Comparison of ENCODE assay signal across 11 cellular contexts in the genomic region with DNA sequence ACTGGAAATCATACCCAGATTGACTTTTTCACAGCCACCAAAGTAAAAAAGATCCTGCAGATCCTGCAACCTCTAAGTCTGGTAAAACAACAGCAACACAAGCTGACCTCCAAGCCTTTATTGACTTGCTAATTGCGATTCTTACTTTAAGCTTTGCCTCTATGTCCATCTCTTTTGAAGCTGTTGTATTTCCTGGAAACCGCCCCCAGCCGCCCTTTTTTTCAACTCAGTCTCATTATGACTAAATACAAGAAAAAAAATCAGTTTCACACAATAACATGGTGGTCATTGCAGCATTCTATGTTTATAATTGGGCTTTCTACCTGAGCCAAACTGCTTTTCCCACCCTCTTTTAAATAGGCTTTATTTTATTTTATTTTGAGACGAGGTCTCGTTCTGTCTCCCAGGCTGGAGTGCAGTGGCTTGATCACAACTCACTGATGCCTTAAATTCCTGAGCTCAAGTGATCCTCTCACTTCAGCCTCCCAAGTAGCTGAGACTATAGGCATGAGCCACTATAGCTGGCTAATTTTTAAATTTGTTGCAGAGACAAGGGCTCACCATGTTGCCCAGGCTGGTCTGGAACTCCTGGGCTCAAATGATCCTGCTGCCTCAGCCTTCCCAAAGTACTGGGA.
DNase-seq lines count a peak whose midpoint lies in the region; ATAC-seq and TF ChIP-seq lines count a peak whose summit lies in the region.
"Had no signal": no experiment of that assay in that cellular context is flagged by ENCODE, and none has a peak within 500 bp of the region (broad histone marks: within the 10 kb centered on the region; RNA-seq: fewer than 3 reads in every experiment).

No MANE protein-coding gene starts in this region.

- H3K4me3 ChIP-seq in GM23338 (0 out of 2 replicates have a peak overlapping the region, but pooled peaks have one; percentile 17), neuron (ENCODE audit: low read length) (no peak overlapping the region)
- H3K4me3 ChIP-seq: vagina had no signal

- H3K27me3 ChIP-seq in GM23338 (ENCODE audit: insufficient read depth) (no peaks in the 10 kb centered on the region), neuron (ENCODE audit: insufficient read depth, low read length) (no peaks in the 10 kb centered on the region)
- H3K27me3 ChIP-seq: vagina had no signal

- peaks cover 32% of the 10 kb centered on the region for H3K4me1 ChIP-seq in GM23338 (ENCODE audit: insufficient read depth)
- H3K4me1 ChIP-seq in neuron (ENCODE audit: insufficient read depth, low read length) = peaks cover 7% of the 10 kb centered on the region

- no peaks in the 10 kb centered on the region for H3F3A ChIP-seq in GM23338 (replicated peaks; ENCODE audit: low read depth)

- DNase-seq in GM23338 (ENCODE audit: low spot score) = peak; percentile 66
- DNase-seq in NCI-H82 treated with DMSO at 0.1 percent for 48 hours (lab: John Stamatoyannopoulos, UW; ENCODE audit: unreplicated experiment) = no peak
- DNase-seq in stimulated activated CD4-positive, alpha-beta T cell treated with anti-CD3 and anti-CD28 coated beads, Interleukin-4, amount 100 ng/mL, for 24 hours = no peak
- DNase-seq: activated effector memory CD4-positive, alpha-beta T cell treated with anti-CD3 and anti-CD28 coated beads, Interleukin-2, amount 50 U/mL, for 16 hours; NCI-H2227 treated with DMSO at 0.1 percent for 48 hours had no signal

- H3K4me1 Mint-ChIP-seq in GM23338 = peaks cover 33% of the 10 kb centered on the region
- peaks cover 5% of the 10 kb centered on the region for H3K4me1 Mint-ChIP-seq in stimulated activated memory B cell treated with anti-CD40 and anti-IgM and Interleukin-4, amounts not matched to agents 10 μg/mL and 1 μg/mL and 100 μg/mL, for 72 hours

- H3K36me3 Mint-ChIP-seq in GM23338 (ENCODE audit: low read depth) = no peaks in the 10 kb centered on the region
- H3K36me3 Mint-ChIP-seq in stimulated activated memory B cell treated with anti-CD40 and anti-IgM and Interleukin-4, amounts not matched to agents 10 μg/mL and 1 μg/mL and 100 μg/mL, for 72 hours = no peaks in the 10 kb centered on the region

- peak overlapping the region; percentile 3; the same call in 1 of the 2 replicates for H3K27ac ChIP-seq in GM23338 (ENCODE audit: low read depth)
- H3K27ac ChIP-seq: vagina had no signal

- peak overlapping the region; percentile 33 for H3K4me2 ChIP-seq in GM23338

- H3K9me3 Mint-ChIP-seq in GM23338 = no peaks in the 10 kb centered on the region
- H3K9me3 Mint-ChIP-seq in stimulated activated memory B cell treated with anti-CD40 and anti-IgM and Interleukin-4, amounts not matched to agents 10 μg/mL and 1 μg/mL and 100 μg/mL, for 72 hours = peaks cover 6% of the 10 kb centered on the region
- H3K9me3 Mint-ChIP-seq: central memory CD8-positive, alpha-beta T cell had no signal

- H3K9me3 ChIP-seq in neuron (ENCODE audit: low read length) = no peaks in the 10 kb centered on the region
- H3K9me3 ChIP-seq: vagina had no signal

- TF ChIP-seq CTCF in GM23338 (conservative IDR thresholded peaks at IDR 0.05; ENCODE audit: low read depth in 2 of 2) = no peak

- no peaks in the 10 kb centered on the region for H4K20me1 ChIP-seq in GM23338 (replicated peaks; ENCODE audit: insufficient read depth)

- peak overlapping the region; percentile 40; the same call in 1 of the 2 replicates for H3K27ac Mint-ChIP-seq in GM23338
- no peak overlapping the region for H3K27ac Mint-ChIP-seq in stimulated activated memory B cell treated with anti-CD40 and anti-IgM and Interleukin-4, amounts not matched to agents 10 μg/mL and 1 μg/mL and 100 μg/mL, for 72 hours

- no peaks in the 10 kb centered on the region for H3K9me2 ChIP-seq in GM23338 (ENCODE audit: insufficient read depth)

- H3K27me3 Mint-ChIP-seq in GM23338 (ENCODE audit: insufficient read depth, low read depth, poor library complexity) = peaks cover 2% of the 10 kb centered on the region
- peaks cover 29% of the 10 kb centered on the region for H3K27me3 Mint-ChIP-seq in stimulated activated memory B cell treated with anti-CD40 and anti-IgM and Interleukin-4, amounts not matched to agents 10 μg/mL and 1 μg/mL and 100 μg/mL, for 72 hours

- H2AFZ ChIP-seq in GM23338 (no peak overlapping the region), neuron (ENCODE audit: low read depth, low read length) (peak overlapping the region; percentile 51)

- H3K79me2 ChIP-seq in GM23338 (replicated peaks; ENCODE audit: insufficient read depth) = no peaks in the 10 kb centered on the region

- H3K36me3 ChIP-seq in GM23338 (ENCODE audit: insufficient read depth) = no peaks in the 10 kb centered on the region
- H3K36me3 ChIP-seq in neuron (ENCODE audit: insufficient read depth, low read length) = no peaks in the 10 kb centered on the region
- H3K36me3 ChIP-seq: vagina had no signal

- H3K4me3 Mint-ChIP-seq in GM23338 = peak overlapping the region; percentile 34; the same call in 1 of the 3 replicates
- no peak overlapping the region for H3K4me3 Mint-ChIP-seq in stimulated activated memory B cell treated with anti-CD40 and anti-IgM and Interleukin-4, amounts not matched to agents 10 μg/mL and 1 μg/mL and 100 μg/mL, for 72 hours
- H3K4me3 Mint-ChIP-seq: central memory CD8-positive, alpha-beta T cell had no signal

- ATAC-seq in GM19035 (IDR thresholded peaks at IDR 0.05; ENCODE audit: unreplicated experiment) = peak; percentile 85
- ATAC-seq in GM23338 = peak; percentile 84
- ATAC-seq in HG03432 (IDR thresholded peaks at IDR 0.05; ENCODE audit: unreplicated experiment) = peak; percentile 87
- no peak for ATAC-seq in stimulated activated memory B cell treated with anti-CD40 and anti-IgM and Interleukin-4, amounts not matched to agents 10 μg/mL and 1 μg/mL and 100 μg/mL, for 72 hours

TF ChIP-seq in GM23338, 12 proteins besides CTCF, POLR2A, EP300 and RAD21 (continues in another document):
- TF ChIP-seq ETS1 (IDR thresholded peaks at IDR 0.05) (no peak), JUNB (IDR thresholded peaks at IDR 0.05; ENCODE audit: unreplicated experiment) (no peak), CREB1 (CRISPR knock-in tag; IDR thresholded peaks at IDR 0.05; ENCODE audit: low read depth) (no peak), NANOG (IDR thresholded peaks at IDR 0.05; ENCODE audit: borderline replicate concordance) (no peak)
